1 cellular context compared by ENCODE assay signal in the genomic region with DNA sequence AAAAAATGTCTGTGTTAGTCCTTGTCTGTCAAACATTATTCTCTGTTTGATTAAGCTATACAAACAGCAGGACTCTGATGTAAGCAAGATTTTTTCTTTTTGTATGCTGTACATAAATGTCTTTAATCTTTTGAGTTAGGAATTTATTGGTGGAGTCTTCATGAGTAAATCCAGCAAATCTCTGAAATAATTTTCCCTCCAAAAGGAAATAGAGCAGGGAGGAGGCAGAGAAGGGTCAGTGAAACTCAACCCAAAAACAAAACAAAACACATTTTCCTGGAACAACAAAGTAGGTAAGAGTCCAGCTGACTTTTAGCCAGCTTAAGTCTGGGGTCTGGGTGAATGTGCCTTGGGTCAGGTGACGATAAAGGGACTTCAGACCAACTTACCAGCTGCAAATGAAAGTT.
TF ChIP-seq lines count a peak whose summit lies in the region.

No MANE protein-coding gene starts in this region.

TF ChIP-seq in HepG2, 621 proteins besides CTCF, POLR2A, EP300 and RAD21 (continued from another document):
- TF ChIP-seq, protein P1, sequence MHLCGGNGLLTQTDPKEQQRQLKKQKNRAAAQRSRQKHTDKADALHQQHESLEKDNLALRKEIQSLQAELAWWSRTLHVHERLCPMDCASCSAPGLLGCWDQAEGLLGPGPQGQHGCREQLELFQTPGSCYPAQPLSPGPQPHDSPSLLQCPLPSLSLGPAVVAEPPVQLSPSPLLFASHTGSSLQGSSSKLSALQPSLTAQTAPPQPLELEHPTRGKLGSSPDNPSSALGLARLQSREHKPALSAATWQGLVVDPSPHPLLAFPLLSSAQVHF (CRISPR knock-in tag; IDR thresholded peaks at IDR 0.05) = no peak
- TF ChIP-seq, protein P2, sequence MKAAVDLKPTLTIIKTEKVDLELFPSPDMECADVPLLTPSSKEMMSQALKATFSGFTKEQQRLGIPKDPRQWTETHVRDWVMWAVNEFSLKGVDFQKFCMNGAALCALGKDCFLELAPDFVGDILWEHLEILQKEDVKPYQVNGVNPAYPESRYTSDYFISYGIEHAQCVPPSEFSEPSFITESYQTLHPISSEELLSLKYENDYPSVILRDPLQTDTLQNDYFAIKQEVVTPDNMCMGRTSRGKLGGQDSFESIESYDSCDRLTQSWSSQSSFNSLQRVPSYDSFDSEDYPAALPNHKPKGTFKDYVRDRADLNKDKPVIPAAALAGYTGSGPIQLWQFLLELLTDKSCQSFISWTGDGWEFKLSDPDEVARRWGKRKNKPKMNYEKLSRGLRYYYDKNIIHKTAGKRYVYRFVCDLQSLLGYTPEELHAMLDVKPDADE (CRISPR knock-in tag; IDR thresholded peaks at IDR 0.05) = no peak
- TF ChIP-seq NCOA2 (CRISPR knock-in tag; IDR thresholded peaks at IDR 0.05) = 0 out of 2 replicates have a peak, but pooled peaks have one; percentile 16
- TF ChIP-seq KDM5B (CRISPR knock-in tag; IDR thresholded peaks at IDR 0.05; ENCODE audit: borderline replicate concordance) = no peak
- no peak for TF ChIP-seq CEBPG (CRISPR knock-in tag; IDR thresholded peaks at IDR 0.05)
- TF ChIP-seq ASH2L (IDR thresholded peaks at IDR 0.05; ENCODE audit: insufficient read length, low read depth, low read length) = peak; percentile 46
- no peak for TF ChIP-seq SNRNP70 (IDR thresholded peaks at IDR 0.05; ENCODE audit: low read depth, low read length)
- TF ChIP-seq ZKSCAN1 (IDR thresholded peaks at IDR 0.05; ENCODE audit: low read length) = no peak
- TF ChIP-seq ATF1 (CRISPR knock-in tag; IDR thresholded peaks at IDR 0.05) = 0 out of 2 replicates have a peak, but pooled peaks have one; percentile 35
- TF ChIP-seq, protein P3, sequence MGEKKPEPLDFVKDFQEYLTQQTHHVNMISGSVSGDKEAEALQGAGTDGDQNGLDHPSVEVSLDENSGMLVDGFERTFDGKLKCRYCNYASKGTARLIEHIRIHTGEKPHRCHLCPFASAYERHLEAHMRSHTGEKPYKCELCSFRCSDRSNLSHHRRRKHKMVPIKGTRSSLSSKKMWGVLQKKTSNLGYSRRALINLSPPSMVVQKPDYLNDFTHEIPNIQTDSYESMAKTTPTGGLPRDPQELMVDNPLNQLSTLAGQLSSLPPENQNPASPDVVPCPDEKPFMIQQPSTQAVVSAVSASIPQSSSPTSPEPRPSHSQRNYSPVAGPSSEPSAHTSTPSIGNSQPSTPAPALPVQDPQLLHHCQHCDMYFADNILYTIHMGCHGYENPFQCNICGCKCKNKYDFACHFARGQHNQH (CRISPR knock-in tag; IDR thresholded peaks at IDR 0.05) = no peak
- 0 out of 2 replicates have a peak, but pooled peaks have one; percentile 15 for TF ChIP-seq RXRB (CRISPR knock-in tag; IDR thresholded peaks at IDR 0.05; ENCODE audit: borderline replicate concordance)
- peak; percentile 46; the same call in 1 of the 2 replicates for TF ChIP-seq NCOR1 (IDR thresholded peaks at IDR 0.05; ENCODE audit: borderline replicate concordance, low read length)
- TF ChIP-seq SKI (IDR thresholded peaks at IDR 0.05; ENCODE audit: partially characterized antibody) = peak; percentile 43
- no peak for TF ChIP-seq AGO1 (IDR thresholded peaks at IDR 0.05; ENCODE audit: low read depth, low read length, poor library complexity, severe bottlenecking)
- no peak for TF ChIP-seq RBFOX2 (IDR thresholded peaks at IDR 0.05; ENCODE audit: low read depth, low read length)
- peak; percentile 69 for TF ChIP-seq FOXA3 (CRISPR knock-in tag; IDR thresholded peaks at IDR 0.05)
- no peak for TF ChIP-seq DR1 (CRISPR knock-in tag; IDR thresholded peaks at IDR 0.05)
- TF ChIP-seq, protein P4, sequence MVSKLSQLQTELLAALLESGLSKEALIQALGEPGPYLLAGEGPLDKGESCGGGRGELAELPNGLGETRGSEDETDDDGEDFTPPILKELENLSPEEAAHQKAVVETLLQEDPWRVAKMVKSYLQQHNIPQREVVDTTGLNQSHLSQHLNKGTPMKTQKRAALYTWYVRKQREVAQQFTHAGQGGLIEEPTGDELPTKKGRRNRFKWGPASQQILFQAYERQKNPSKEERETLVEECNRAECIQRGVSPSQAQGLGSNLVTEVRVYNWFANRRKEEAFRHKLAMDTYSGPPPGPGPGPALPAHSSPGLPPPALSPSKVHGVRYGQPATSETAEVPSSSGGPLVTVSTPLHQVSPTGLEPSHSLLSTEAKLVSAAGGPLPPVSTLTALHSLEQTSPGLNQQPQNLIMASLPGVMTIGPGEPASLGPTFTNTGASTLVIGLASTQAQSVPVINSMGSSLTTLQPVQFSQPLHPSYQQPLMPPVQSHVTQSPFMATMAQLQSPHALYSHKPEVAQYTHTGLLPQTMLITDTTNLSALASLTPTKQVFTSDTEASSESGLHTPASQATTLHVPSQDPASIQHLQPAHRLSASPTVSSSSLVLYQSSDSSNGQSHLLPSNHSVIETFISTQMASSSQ (IDR thresholded peaks at IDR 0.05; ENCODE audit: low read depth) = no peak
- TF ChIP-seq, protein P4 (CRISPR knock-in tag; IDR thresholded peaks at IDR 0.05; ENCODE audit: borderline replicate concordance) = no peak
- no peak for TF ChIP-seq SOX6 (IDR thresholded peaks at IDR 0.05)
- 0 out of 2 replicates have a peak, but pooled peaks have one; percentile 33 for TF ChIP-seq SOX6 (CRISPR knock-in tag; IDR thresholded peaks at IDR 0.05)
- TF ChIP-seq, protein P5, sequence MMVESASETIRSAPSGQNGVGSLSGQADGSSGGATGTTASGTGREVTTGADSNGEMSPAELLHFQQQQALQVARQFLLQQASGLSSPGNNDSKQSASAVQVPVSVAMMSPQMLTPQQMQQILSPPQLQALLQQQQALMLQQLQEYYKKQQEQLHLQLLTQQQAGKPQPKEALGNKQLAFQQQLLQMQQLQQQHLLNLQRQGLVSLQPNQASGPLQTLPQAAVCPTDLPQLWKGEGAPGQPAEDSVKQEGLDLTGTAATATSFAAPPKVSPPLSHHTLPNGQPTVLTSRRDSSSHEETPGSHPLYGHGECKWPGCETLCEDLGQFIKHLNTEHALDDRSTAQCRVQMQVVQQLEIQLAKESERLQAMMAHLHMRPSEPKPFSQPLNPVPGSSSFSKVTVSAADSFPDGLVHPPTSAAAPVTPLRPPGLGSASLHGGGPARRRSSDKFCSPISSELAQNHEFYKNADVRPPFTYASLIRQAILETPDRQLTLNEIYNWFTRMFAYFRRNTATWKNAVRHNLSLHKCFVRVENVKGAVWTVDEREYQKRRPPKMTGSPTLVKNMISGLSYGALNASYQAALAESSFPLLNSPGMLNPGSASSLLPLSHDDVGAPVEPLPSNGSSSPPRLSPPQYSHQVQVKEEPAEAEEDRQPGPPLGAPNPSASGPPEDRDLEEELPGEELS (CRISPR knock-in tag; IDR thresholded peaks at IDR 0.05) = 0 out of 2 replicates have a peak, but pooled peaks have one; percentile 8
- no peak for TF ChIP-seq SNAI1 (CRISPR knock-in tag; IDR thresholded peaks at IDR 0.05; ENCODE audit: borderline replicate concordance)
- no peak for TF ChIP-seq NRL (CRISPR knock-in tag; IDR thresholded peaks at IDR 0.05; ENCODE audit: borderline replicate concordance)
- no peak for TF ChIP-seq SP140L (CRISPR knock-in tag; IDR thresholded peaks at IDR 0.05; ENCODE audit: borderline replicate concordance)
- TF ChIP-seq ZFY (CRISPR knock-in tag; IDR thresholded peaks at IDR 0.05) = no peak
- no peak for TF ChIP-seq ZNF530 (CRISPR knock-in tag; IDR thresholded peaks at IDR 0.05; ENCODE audit: low read depth)
- TF ChIP-seq FOXP1 (IDR thresholded peaks at IDR 0.05) = no peak
- peak; percentile 41; the same call in 1 of the 2 replicates for TF ChIP-seq FOXP1 (CRISPR knock-in tag; IDR thresholded peaks at IDR 0.05)
- no peak for TF ChIP-seq ZNF138 (CRISPR knock-in tag; IDR thresholded peaks at IDR 0.05; ENCODE audit: low read depth)
